In genomic region chr5:98750693-98751092, GRCh38 we compare ENCODE assay signal across 8 cellular contexts. TPM values are rescaled to one million over a fixed set of nuclear protein-coding genes. Genes with fewer than 3 reads are reported as not detected.
DNase-seq lines count a peak whose midpoint lies in the region; ATAC-seq and TF ChIP-seq lines count a peak whose summit lies in the region.

No MANE protein-coding gene starts in this region.

- no peaks in the 10 kb centered on the region for H3K79me2 ChIP-seq in MM.1S (ENCODE audit: low read length)

- no peaks in the 10 kb centered on the region for H3F3A ChIP-seq in MM.1S (ENCODE audit: insufficient read depth, low read length)

- H3K4me1 ChIP-seq in MM.1S (ENCODE audit: low read length): no peaks in the 10 kb centered on the region

- DNase-seq in EH (ENCODE audit: low read depth) (peak; percentile 27), MM.1S (no peak), fibroblast of the aortic adventitia (ENCODE audit: low read depth) (peak; percentile 20), T-helper 1 cell (no peak), HCEC 1CT (no peak)

- ATAC-seq in GM21447 (IDR thresholded peaks at IDR 0.05; ENCODE audit: unreplicated experiment) (peak; percentile 82), HG02588 (IDR thresholded peaks at IDR 0.05; ENCODE audit: unreplicated experiment) (no peak), HG03039 (IDR thresholded peaks at IDR 0.05; ENCODE audit: unreplicated experiment) (no peak)

- H3K4me3 ChIP-seq in MM.1S (ENCODE audit: low read length) (no peak overlapping the region), fibroblast of the aortic adventitia (ENCODE audit: low read depth, low read length) (no peak overlapping the region)

- H3K27me3 ChIP-seq in MM.1S (replicated peaks; ENCODE audit: insufficient read depth, low read length): no peaks in the 10 kb centered on the region

- H3K36me3 ChIP-seq in MM.1S (replicated peaks; ENCODE audit: insufficient read depth, low read length): no peaks in the 10 kb centered on the region

- no peak overlapping the region for H2AFZ ChIP-seq in MM.1S (ENCODE audit: low read length)

- TF ChIP-seq CTCF in MM.1S (IDR thresholded peaks at IDR 0.05; ENCODE audit: low read length) (peak; percentile 30), fibroblast of the aortic adventitia (IDR thresholded peaks at IDR 0.05; ENCODE audit: insufficient read depth, low read length) (peak; percentile 35)

- H3K27ac ChIP-seq in MM.1S (ENCODE audit: low read length): no peak overlapping the region

- H3K4me2 ChIP-seq in MM.1S (ENCODE audit: low read depth, low read length): no peak overlapping the region

- no peaks in the 10 kb centered on the region for H3K9me3 ChIP-seq in MM.1S (replicated peaks; ENCODE audit: insufficient read depth, low read length)

- H4K20me1 ChIP-seq in MM.1S (ENCODE audit: insufficient read depth, low read length): no peaks in the 10 kb centered on the region

- no peak overlapping the region for H3K9ac ChIP-seq in MM.1S (ENCODE audit: low read length)

- H3K9me2 ChIP-seq in MM.1S (replicated peaks; ENCODE audit: insufficient read depth, low read length): no peaks in the 10 kb centered on the region

RNA-seq across cellular contexts. Expression of gene RGMB, which starts 22.8 kb away (rescaled TPM):
- total RNA-seq in fibroblast of the aortic adventitia (ENCODE audit: low replicate concordance): 17.6 and 145 TPM in 2 replicates

Comparison
In these comparisons a context has a peak if more than half of its experiments do, and no peak if none do; other contexts are left out.
1. DNase-seq: peak in EH (single experiment) and fibroblast of the aortic adventitia (single experiment); none in MM.1S (single experiment), T-helper 1 cell (0 of 5) and HCEC 1CT (single experiment).